Comparison of ENCODE assay signal across 31 cellular contexts in genomic region chr4:154908168-154908567, GRCh38.
DNase-seq lines count a peak whose midpoint lies in the region; ATAC-seq and TF ChIP-seq lines count a peak whose summit lies in the region.
"Had no signal": no experiment of that assay in that cellular context is flagged by ENCODE, and none has a peak within 500 bp of the region (broad histone marks: within the 10 kb centered on the region; RNA-seq: fewer than 3 reads in every experiment).

No MANE protein-coding gene starts in this region.

- H3F3A ChIP-seq in GM23248 (ENCODE audit: insufficient read depth) (no peaks in the 10 kb centered on the region), PC-3 (ENCODE audit: low read length, unreplicated experiment) (no peaks in the 10 kb centered on the region)

- H3K9ac ChIP-seq in GM23248 (no peak overlapping the region), PC-3 (ENCODE audit: low read length) (no peak overlapping the region)
- H3K9ac ChIP-seq: parathyroid adenoma had no signal

- H2AFZ ChIP-seq in GM23248 (no peak overlapping the region), PC-3 (ENCODE audit: low read length) (no peak overlapping the region; the same call in 1 of the 2 replicates)
- H2AFZ ChIP-seq: parathyroid adenoma had no signal

- no peak overlapping the region for H3K27ac ChIP-seq in GM23248
- H3K27ac ChIP-seq in PC-3 (ENCODE audit: low read length), result peak overlapping the region; percentile 60
- H3K27ac ChIP-seq: gastrocnemius medialis, lower lobe of right lung, parathyroid adenoma, thoracic aorta had no signal

- H3K36me3 ChIP-seq in GM23248 (ENCODE audit: low read depth), result no peaks in the 10 kb centered on the region
- H3K36me3 ChIP-seq in PC-3 (ENCODE audit: low read depth, low read length), result no peaks in the 10 kb centered on the region
- no peaks in the 10 kb centered on the region for H3K36me3 ChIP-seq in MG63
- H3K36me3 ChIP-seq: gastrocnemius medialis, lower lobe of right lung, thoracic aorta had no signal

- in situ Hi-C loops in GM23248 (cut with MboI), result no loop called here

- no peaks in the 10 kb centered on the region for H3K9me2 ChIP-seq in GM23248 (ENCODE audit: insufficient read depth)
- H3K9me2 ChIP-seq in PC-3 (replicated peaks; ENCODE audit: low read length), result no peaks in the 10 kb centered on the region

- intact Hi-C loops in PC-3 (cut with micrococcal nuclease), result no loop called here

- ATAC-seq in PC-3 (peak; percentile 99), esophagus mucosa (peak; percentile 67), GM18861 (IDR thresholded peaks at IDR 0.05; ENCODE audit: unreplicated experiment) (no peak)
- ATAC-seq: gastrocnemius medialis, HepG2, lower lobe of right lung, mucosa of descending colon, right cardiac atrium had no signal

- peak overlapping the region; percentile 23 for H3K4me2 ChIP-seq in GM23248 (ENCODE audit: unreplicated experiment)
- peak overlapping the region; percentile 64 for H3K4me2 ChIP-seq in PC-3 (ENCODE audit: low read length)

- 30 to 40% methylated on average over 1 of the region's 1 CpG for WGBS in GM23248 (ENCODE audit: low coverage in 1 of 2, low lambda C conversion rate in 2 of 2, missing lambda C conversion rate in 2 of 2), 2 experiments

- H3K9me3 ChIP-seq in GM23248 (ENCODE audit: low read depth), result no peaks in the 10 kb centered on the region
- no peaks in the 10 kb centered on the region for H3K9me3 ChIP-seq in PC-3 (ENCODE audit: low read length)
- H3K9me3 ChIP-seq in MG63, result no peaks in the 10 kb centered on the region
- H3K9me3 ChIP-seq: gastrocnemius medialis, lower lobe of right lung, mucosa of descending colon, thoracic aorta had no signal

- H3K4me1 ChIP-seq in GM23248 (ENCODE audit: insufficient read depth), result peaks cover 4% of the 10 kb centered on the region; the same call in 1 of the 2 replicates
- peaks cover 12% of the 10 kb centered on the region for H3K4me1 ChIP-seq in PC-3 (ENCODE audit: insufficient read depth, low read length)
- H3K4me1 ChIP-seq: gastrocnemius medialis, lower lobe of right lung, parathyroid adenoma had no signal

- no peaks in the 10 kb centered on the region for H4K20me1 ChIP-seq in GM23248 (ENCODE audit: insufficient read depth)
- no peaks in the 10 kb centered on the region for H4K20me1 ChIP-seq in PC-3 (ENCODE audit: low read length)

- H3K27me3 ChIP-seq in GM23248 (replicated peaks; ENCODE audit: insufficient read depth) (no peaks in the 10 kb centered on the region), PC-3 (ENCODE audit: low read length) (no peaks in the 10 kb centered on the region), MG63 (no peaks in the 10 kb centered on the region)
- H3K27me3 ChIP-seq: gastrocnemius medialis had no signal

- H3K4me3 ChIP-seq in GM23248, result no peak overlapping the region
- no peak overlapping the region for H3K4me3 ChIP-seq in PC-3 (ENCODE audit: low read length)
- no peak overlapping the region for H3K4me3 ChIP-seq in MG63
- H3K4me3 ChIP-seq: gastrocnemius medialis, lower lobe of right lung, mucosa of descending colon, thoracic aorta had no signal

- POLR2A ChIA-PET in PC-3 (lab: Charles Lee; ENCODE audit: unreplicated experiment), result no interaction called here

- DNase-seq in GM23248 (peak; percentile 64), PC-3 (peak; percentile 87), renal cortical epithelial cell (ENCODE audit: low read depth) (peak; percentile 92), activated gamma-delta T cell treated with Interleukin-2 at 50 U/mL for 16 hours (no peak), MG63 (no peak)
- no peak for DNase-seq in activated naive CD4-positive, alpha-beta T cell treated with anti-CD3 and anti-CD28 coated beads, Interleukin-2, amount 50 U/mL, for 16 hours
- DNase-seq: activated CD4-positive, alpha-beta T cell treated with anti-CD3 and anti-CD28 coated beads, Interleukin-2, amount 50 U/mL, for 48 hours; activated CD4-positive, CD25-positive, alpha-beta regulatory T cell; activated CD8-positive, alpha-beta memory T cell treated with anti-CD3 and anti-CD28 coated beads, Interleukin-2, amount 50 U/mL, for 48 hours; activated naive CD8-positive, alpha-beta T cell treated with anti-CD3 and anti-CD28 coated beads, Interleukin-2, amount 10 ng/mL, durations not matched to agents 7 days and 5 days; CD4-positive, CD25-positive, alpha-beta regulatory T cell; gastrocnemius medialis; GDM1; GOT3; islet precursor cell; lower lobe of right lung; mucosa of descending colon; NCI-H2029 treated with DMSO at 0.1 percent for 48 hours; NCI-H345; NCI-H774; nephron progenitor cell; right cardiac atrium; SHP77; stimulated activated CD4-positive, alpha-beta T cell treated with anti-CD3 and anti-CD28 coated beads, Interleukin-4, amount 100 ng/mL, for 4 hours; stimulated activated naive CD4-positive, alpha-beta T cell treated with Interleukin-2 at 50 U/mL for 16 hours; SW 1271 had no signal

- no peaks in the 10 kb centered on the region for H3K79me2 ChIP-seq in GM23248 (ENCODE audit: insufficient read depth)
- no peaks in the 10 kb centered on the region for H3K79me2 ChIP-seq in PC-3 (ENCODE audit: low read length)
- H3K79me2 ChIP-seq: parathyroid adenoma had no signal

- CTCF ChIA-PET in PC-3 (lab: Charles Lee), result interaction anchor here (0.6 kb wide), 1 partner anchor 101 kb away, joined by 3 read pairs; no protein-coding TSS in a partner anchor

- TF ChIP-seq CTCF in PC-3 (conservative IDR thresholded peaks at IDR 0.05; ENCODE audit: low read depth, low read length), result no peak

- BruUV-seq in PC-3 (replicated peaks; lab: Mats Ljungman, UMichigan), result no TSS peak

Comparison
In these comparisons a context has a peak if more than half of its experiments do, and no peak if none do; other contexts are left out.
1. DNase-seq: peak in GM23248 (single experiment), PC-3 (single experiment) and renal cortical epithelial cell (single experiment); none in activated naive CD4-positive, alpha-beta T cell treated with anti-CD3 and anti-CD28 coated beads, Interleukin-2, amount 50 U/mL, for 16 hours (single experiment), activated gamma-delta T cell treated with Interleukin-2 at 50 U/mL for 16 hours (single experiment) and MG63 (single experiment).